In the genomic region with DNA sequence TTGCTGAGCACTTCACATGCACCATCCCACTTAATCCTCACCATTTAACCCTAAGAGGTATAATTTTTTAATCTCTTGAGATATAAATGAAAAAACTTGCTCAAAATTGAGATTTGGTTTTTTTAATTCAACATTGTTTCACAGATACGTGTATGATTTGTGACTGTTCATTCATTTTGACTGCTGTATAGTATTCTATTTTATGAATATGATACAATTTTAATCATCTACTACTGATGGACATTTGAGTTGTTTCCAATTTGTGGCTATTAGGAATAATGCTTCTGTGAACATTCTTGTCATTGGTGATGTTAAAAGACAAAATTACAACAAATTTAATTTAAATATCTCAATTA, we compare ENCODE assay signal across 8 cellular contexts. TPM values are rescaled to one million over a fixed set of nuclear protein-coding genes. Genes with fewer than 3 reads are reported as not detected.
A peak's percentile ranks its signal among the peaks of the same experiment; 100 is the strongest.
DNase-seq lines count a peak whose midpoint lies in the region; ATAC-seq, FAIRE-seq and TF ChIP-seq lines count a peak whose summit lies in the region.

No MANE protein-coding gene starts in this region.

- peaks cover 3% of the 10 kb centered on the region for H3K9me3 Mint-ChIP-seq in activated naive CD8-positive, alpha-beta T cell (ENCODE audit: low read depth)

- no peaks in the 10 kb centered on the region for H3K36me3 ChIP-seq in cardiac muscle cell
- H3K36me3 ChIP-seq in kidney (ENCODE audit: control insufficient read depth in 1 of 2, insufficient read depth in 2 of 2, low read length in 2 of 2), result peaks cover 0 to 3% of the 10 kb centered on the region in 2 donors
- H3K36me3 ChIP-seq in tibial artery, result peaks cover 0 to 7% (median 0%) of the 10 kb centered on the region in 3 donors

- peaks cover 30% of the 10 kb centered on the region for H3K4me1 Mint-ChIP-seq in activated naive CD8-positive, alpha-beta T cell (ENCODE audit: low read depth)

- FAIRE-seq in kidney (lab: Jason Lieb, UNC), result no peak

- H3K36me3 Mint-ChIP-seq in activated naive CD8-positive, alpha-beta T cell, result peaks cover 10% of the 10 kb centered on the region

- in situ Hi-C loops in GM13976 (cut with MboI; ENCODE audit: low sequenced_read_pairs, unreplicated experiment), result no loop called here

- H3K4me1 ChIP-seq in cardiac muscle cell (ENCODE audit: low read depth) (peaks cover 5% of the 10 kb centered on the region), kidney (ENCODE audit: control insufficient read depth in 1 of 2, insufficient read depth in 1 of 2, low read depth in 1 of 2, low read length in 2 of 2) (peaks cover 0 to 3% of the 10 kb centered on the region in 2 donors), tibial artery (peaks cover 0 to 27% (median 14%) of the 10 kb centered on the region in 4 donors)

- no peak overlapping the region for H3K27ac Mint-ChIP-seq in activated naive CD8-positive, alpha-beta T cell

- no peak overlapping the region for H3K9ac ChIP-seq in kidney (ENCODE audit: low read length in 2 of 2)

- DNase-seq in cardiac muscle cell (ENCODE audit: low read depth in 1 of 2, low spot score in 1 of 2), result no peak
- DNase-seq in cardiac septum (ENCODE audit: low spot score), result no peak
- DNase-seq in kidney, result no peak
- DNase-seq in tibial artery, result no peak
- DNase-seq in GM13976 (ENCODE audit: low spot score), result no peak
- no peak for DNase-seq in NCI-H1092 (lab: John Stamatoyannopoulos, UW)

- intact Hi-C loops in cardiac septum (cut with DNase I) (loop anchor here (1.0 kb wide), 1 partner anchor 47 kb away; a partner anchor contains a TSS), kidney (cut with DNase I) (no loop called here), tibial artery (cut with DNase I; ENCODE audit: low total_unique reads) (loop anchor here (10.0 kb wide), 1 partner anchor 48 kb away; a partner anchor contains a TSS)

- H3K4me3 ChIP-seq in cardiac muscle cell, result peak overlapping the region; percentile 72
- H3K4me3 ChIP-seq in kidney (ENCODE audit: low read length in 2 of 2), result peak overlapping the region; percentile 99 to 100
- peak overlapping the region; percentile 64 to 69 for H3K4me3 ChIP-seq in tibial artery

- no peak for ATAC-seq in GM18517 (IDR thresholded peaks at IDR 0.05; ENCODE audit: unreplicated experiment)

- H3K27me3 ChIP-seq in cardiac muscle cell (no peaks in the 10 kb centered on the region), tibial artery (no peaks in the 10 kb centered on the region)

- H3K9me3 ChIP-seq in cardiac muscle cell (ENCODE audit: low read depth) (no peaks in the 10 kb centered on the region), kidney (ENCODE audit: control insufficient read depth in 1 of 2, low read length in 2 of 2) (peaks cover 0 to 8% of the 10 kb centered on the region in 2 donors), tibial artery (peaks cover 0 to 5% (median 0%) of the 10 kb centered on the region in 3 donors)

- TF ChIP-seq CTCF in cardiac muscle cell (IDR thresholded peaks at IDR 0.05; ENCODE audit: low read depth, low read length), result no peak
- no peak for TF ChIP-seq CTCF in kidney (IDR thresholded peaks at IDR 0.05; ENCODE audit: borderline replicate concordance, extremely low read depth, insufficient read depth)
- no peak for TF ChIP-seq CTCF in tibial artery (IDR thresholded peaks at IDR 0.05)
- TF ChIP-seq CTCF in GM13976 (IDR thresholded peaks at IDR 0.05; ENCODE audit: borderline replicate concordance, control extremely low read depth, extremely low read depth, insufficient read depth, missing control alignments), result no peak

- peak overlapping the region; percentile 51 for H3K4me3 Mint-ChIP-seq in activated naive CD8-positive, alpha-beta T cell

- H3K27me3 Mint-ChIP-seq in activated naive CD8-positive, alpha-beta T cell, result no peaks in the 10 kb centered on the region

- H3K27ac ChIP-seq in cardiac muscle cell (no peak overlapping the region), kidney (ENCODE audit: low read depth in 2 of 2, low read length in 2 of 2) (no peak overlapping the region), tibial artery (peak overlapping the region in 1 of 2 donors; percentile 87)

RNA-seq across cellular contexts. Expression of a gene that starts 0.6 kb away (rescaled TPM):
- total RNA-seq in cardiac muscle cell, result 4.7 and 11.2 TPM in 2 replicates
- 7.3 and 7.7 TPM in 2 replicates for polyA plus RNA-seq in cardiac muscle cell
- total RNA-seq in cardiac septum, result 17.5 TPM
- 23.8 TPM for total RNA-seq in kidney
- 8.8 TPM for polyA plus RNA-seq in kidney (ENCODE audit: insufficient read depth, low read depth, low replicate concordance)

RNA-seq across cellular contexts. Expression of a gene that starts 46.8 kb away (rescaled TPM):
- total RNA-seq in cardiac muscle cell (5.4 and 12.2 TPM in 2 replicates), cardiac septum (6.9 TPM), kidney (18.9 TPM)
- polyA plus RNA-seq in cardiac muscle cell (7.5 and 19.1 TPM in 2 replicates), kidney (ENCODE audit: insufficient read depth, low read depth, low replicate concordance) (2.9 TPM)

RNA-seq across cellular contexts. Expression of a gene that starts 47.2 kb away (rescaled TPM):
- 6.8 and 14.5 TPM in 2 replicates for total RNA-seq in cardiac muscle cell
- 24.3 and 42.7 TPM in 2 replicates for polyA plus RNA-seq in cardiac muscle cell
- 8.5 TPM for total RNA-seq in cardiac septum
- 44.2 TPM for total RNA-seq in kidney
- 48.3 TPM for polyA plus RNA-seq in kidney (ENCODE audit: insufficient read depth, low read depth, low replicate concordance)
